Comparison of ENCODE assay signal across 16 cellular contexts in the genomic region with DNA sequence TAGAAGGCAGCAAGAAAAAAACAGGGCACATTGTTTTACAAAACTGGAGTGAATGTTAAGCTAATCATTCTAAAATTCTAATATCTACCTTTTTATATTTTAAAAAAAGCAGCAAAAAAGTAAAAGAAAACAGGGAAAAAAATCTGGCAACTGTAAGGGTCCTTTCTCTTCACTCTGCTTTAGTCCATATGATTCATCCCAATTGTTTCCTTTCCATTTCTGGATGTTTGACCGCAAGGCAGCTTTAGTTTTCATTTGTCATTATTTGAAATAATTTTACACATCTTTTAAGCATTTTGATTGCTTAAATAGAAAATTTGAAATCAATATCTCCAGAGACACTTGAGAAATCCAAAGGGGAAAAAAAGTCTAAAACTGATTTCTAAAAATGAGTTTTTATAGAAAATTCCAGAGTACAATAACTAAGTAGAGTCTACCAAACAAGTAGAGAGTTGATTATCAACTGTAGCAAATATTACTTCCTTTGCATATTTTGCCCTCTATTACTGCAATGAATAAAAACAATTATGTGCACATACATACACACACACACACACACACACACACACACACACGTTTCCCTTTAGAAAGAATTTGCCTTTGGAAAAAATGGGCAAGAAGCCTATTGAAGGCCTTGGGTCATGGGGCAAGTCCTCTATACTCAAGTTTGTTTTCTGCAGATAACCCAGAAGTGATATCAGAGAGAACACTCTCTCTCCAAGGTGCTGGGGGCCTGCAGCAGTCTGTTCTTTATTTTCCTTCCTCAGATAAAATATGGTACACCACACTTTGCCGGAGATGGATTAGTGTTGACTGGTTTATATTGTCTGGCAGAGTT.
DNase-seq lines count a peak whose midpoint lies in the region; ATAC-seq, FAIRE-seq and TF ChIP-seq lines count a peak whose summit lies in the region.
"Had no signal": no experiment of that assay in that cellular context is flagged by ENCODE, and none has a peak within 500 bp of the region (broad histone marks: within the 10 kb centered on the region; RNA-seq: fewer than 3 reads in every experiment).

No MANE protein-coding gene starts in this region.

- no peak overlapping the region for H2AFZ ChIP-seq in astrocyte (ENCODE audit: low read depth, low read length)

- no peaks in the 10 kb centered on the region for H3K9me3 ChIP-seq in HEK293 (ENCODE audit: control insufficient read depth, insufficient read depth, low read depth, low read length)
- H3K9me3 ChIP-seq in astrocyte (ENCODE audit: insufficient read depth, low read depth, low read length) = no peaks in the 10 kb centered on the region

- H3K27ac Mint-ChIP-seq in astrocyte (ENCODE audit: unreplicated experiment) = no peak overlapping the region
- H3K27ac Mint-ChIP-seq: H9 had no signal

- H3K36me3 ChIP-seq in HEK293 (ENCODE audit: control insufficient read depth in 2 of 2, insufficient read depth in 1 of 2, low read length in 2 of 2) = no peaks in the 10 kb centered on the region
- H3K36me3 ChIP-seq in astrocyte (ENCODE audit: insufficient read depth, low read length) = no peaks in the 10 kb centered on the region

- FAIRE-seq in astrocyte (lab: Jason Lieb, UNC) = no peak

- peak; percentile 18 for DNase-seq in astrocyte (ENCODE audit: low read depth)
- peak; percentile 50 for DNase-seq in fibroblast of pulmonary artery (ENCODE audit: low read depth)
- DNase-seq in NAMALWA (ENCODE audit: low spot score) = no peak
- DNase-seq in UCSD-AML1 (lab: John Stamatoyannopoulos, UW; ENCODE audit: unreplicated experiment) = no peak
- DNase-seq: AML-193, DMS79 treated with DMSO at 0.1 percent for 48 hours, H9, NCI-H1105 treated with DMSO at 0.1 percent for 48 hours, NCI-H1694 treated with DMSO at 0.1 percent for 48 hours, NCI-H510A treated with DMSO at 0.1 percent for 48 hours, NCI-H774 had no signal

- no peak overlapping the region for H3K4me3 Mint-ChIP-seq in astrocyte (ENCODE audit: unreplicated experiment)
- H3K4me3 Mint-ChIP-seq: H9 had no signal

- H3K36me3 Mint-ChIP-seq in astrocyte (ENCODE audit: low read depth, unreplicated experiment) = no peaks in the 10 kb centered on the region

- H3K4me1 ChIP-seq in HEK293 (ENCODE audit: control insufficient read depth, insufficient read depth, low read length) (no peaks in the 10 kb centered on the region), astrocyte (ENCODE audit: insufficient read depth, low read length) (peaks cover 6% of the 10 kb centered on the region)

- no peak overlapping the region for H3K27ac ChIP-seq in HEK293 (ENCODE audit: extremely low read depth, low read depth, low read length)
- no peak overlapping the region for H3K27ac ChIP-seq in astrocyte (ENCODE audit: low read depth, low read length)
- H3K27ac ChIP-seq: RWPE1 had no signal

- no peak overlapping the region for H3K9ac ChIP-seq in astrocyte (ENCODE audit: low read length)

- H3K27me3 Mint-ChIP-seq in astrocyte (ENCODE audit: low read depth, unreplicated experiment) = no peaks in the 10 kb centered on the region

- peaks cover 2% of the 10 kb centered on the region for H3K9me3 Mint-ChIP-seq in astrocyte (ENCODE audit: unreplicated experiment)
- H3K9me3 Mint-ChIP-seq: H9 had no signal

- no peak for ATAC-seq in GM19467 (IDR thresholded peaks at IDR 0.05; ENCODE audit: unreplicated experiment)
- ATAC-seq in GM19397 (IDR thresholded peaks at IDR 0.05; ENCODE audit: unreplicated experiment) = no peak

- H3K4me3 ChIP-seq in HEK293 (ENCODE audit: low read depth, low read length) = no peak overlapping the region
- H3K4me3 ChIP-seq in astrocyte (ENCODE audit: insufficient read depth, low read depth, low read length) = no peak overlapping the region
- no peak overlapping the region for H3K4me3 ChIP-seq in fibroblast of pulmonary artery (replicated peaks; ENCODE audit: low read depth, low read length)

- no peak overlapping the region for H3K4me2 ChIP-seq in astrocyte (ENCODE audit: low read length)

- CTCF ChIA-PET in HEK293 (lab: Yijun Ruan, JAX) = interaction anchor here (0.6 to 0.7 kb wide), 2 partner anchors 72 to 832 kb away, joined by 3 read pairs; no protein-coding TSS in a partner anchor

- POLR2A ChIA-PET in HEK293 (lab: Yijun Ruan, JAX) = no interaction called here

- H3K4me1 Mint-ChIP-seq in astrocyte (ENCODE audit: low read depth, unreplicated experiment) = peaks cover 30% of the 10 kb centered on the region

- no peaks in the 10 kb centered on the region for H3K27me3 ChIP-seq in astrocyte (ENCODE audit: insufficient read depth, low read length)

- no peaks in the 10 kb centered on the region for H4K20me1 ChIP-seq in astrocyte (ENCODE audit: insufficient read depth, low read length)

- no peak for TF ChIP-seq CTCF in HEK293 (tag by site-specific recombination; IDR thresholded peaks at IDR 0.05)
- no peak for TF ChIP-seq CTCF in astrocyte (IDR thresholded peaks at IDR 0.05; ENCODE audit: insufficient read depth, low read depth, low read length)
- TF ChIP-seq CTCF in fibroblast of pulmonary artery (IDR thresholded peaks at IDR 0.05; ENCODE audit: low read length, missing control alignments) = no peak

- H3K79me2 ChIP-seq in astrocyte (ENCODE audit: insufficient read depth, low read length) = no peaks in the 10 kb centered on the region

TF ChIP-seq in HEK293, 187 proteins besides CTCF, POLR2A, EP300 and RAD21 (continues in another document):
- TF ChIP-seq MEIS1 (CRISPR knock-in tag; IDR thresholded peaks at IDR 0.05; ENCODE audit: borderline replicate concordance) (no peak), SP2 (tag by site-specific recombination; IDR thresholded peaks at IDR 0.05) (no peak), ZNF157 (tag by site-specific recombination; IDR thresholded peaks at IDR 0.05) (no peak), REPIN1 (tag by site-specific recombination; IDR thresholded peaks at IDR 0.05; ENCODE audit: low read depth) (no peak), WT1 (tag by site-specific recombination; IDR thresholded peaks at IDR 0.05) (no peak), KLF10 (tag by site-specific recombination; IDR thresholded peaks at IDR 0.05) (no peak), ZNF610 (tag by site-specific recombination; IDR thresholded peaks at IDR 0.05; ENCODE audit: borderline replicate concordance) (no peak)
- TF ChIP-seq, protein P1, sequence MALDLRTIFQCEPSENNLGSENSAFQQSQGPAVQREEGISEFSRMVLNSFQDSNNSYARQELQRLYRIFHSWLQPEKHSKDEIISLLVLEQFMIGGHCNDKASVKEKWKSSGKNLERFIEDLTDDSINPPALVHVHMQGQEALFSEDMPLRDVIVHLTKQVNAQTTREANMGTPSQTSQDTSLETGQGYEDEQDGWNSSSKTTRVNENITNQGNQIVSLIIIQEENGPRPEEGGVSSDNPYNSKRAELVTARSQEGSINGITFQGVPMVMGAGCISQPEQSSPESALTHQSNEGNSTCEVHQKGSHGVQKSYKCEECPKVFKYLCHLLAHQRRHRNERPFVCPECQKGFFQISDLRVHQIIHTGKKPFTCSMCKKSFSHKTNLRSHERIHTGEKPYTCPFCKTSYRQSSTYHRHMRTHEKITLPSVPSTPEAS (tag by site-specific recombination; IDR thresholded peaks at IDR 0.05) = 0 out of 2 replicates have a peak, but pooled peaks have one; percentile 25

TF ChIP-seq in PFSK-1, 5 proteins besides CTCF, POLR2A, EP300 and RAD21:
- TF ChIP-seq FOXP2 (optimal IDR thresholded peaks at IDR 0.05; ENCODE audit: borderline replicate concordance, extremely low read depth, extremely low read length, insufficient read depth) = no peak
- TF ChIP-seq, protein P2, sequence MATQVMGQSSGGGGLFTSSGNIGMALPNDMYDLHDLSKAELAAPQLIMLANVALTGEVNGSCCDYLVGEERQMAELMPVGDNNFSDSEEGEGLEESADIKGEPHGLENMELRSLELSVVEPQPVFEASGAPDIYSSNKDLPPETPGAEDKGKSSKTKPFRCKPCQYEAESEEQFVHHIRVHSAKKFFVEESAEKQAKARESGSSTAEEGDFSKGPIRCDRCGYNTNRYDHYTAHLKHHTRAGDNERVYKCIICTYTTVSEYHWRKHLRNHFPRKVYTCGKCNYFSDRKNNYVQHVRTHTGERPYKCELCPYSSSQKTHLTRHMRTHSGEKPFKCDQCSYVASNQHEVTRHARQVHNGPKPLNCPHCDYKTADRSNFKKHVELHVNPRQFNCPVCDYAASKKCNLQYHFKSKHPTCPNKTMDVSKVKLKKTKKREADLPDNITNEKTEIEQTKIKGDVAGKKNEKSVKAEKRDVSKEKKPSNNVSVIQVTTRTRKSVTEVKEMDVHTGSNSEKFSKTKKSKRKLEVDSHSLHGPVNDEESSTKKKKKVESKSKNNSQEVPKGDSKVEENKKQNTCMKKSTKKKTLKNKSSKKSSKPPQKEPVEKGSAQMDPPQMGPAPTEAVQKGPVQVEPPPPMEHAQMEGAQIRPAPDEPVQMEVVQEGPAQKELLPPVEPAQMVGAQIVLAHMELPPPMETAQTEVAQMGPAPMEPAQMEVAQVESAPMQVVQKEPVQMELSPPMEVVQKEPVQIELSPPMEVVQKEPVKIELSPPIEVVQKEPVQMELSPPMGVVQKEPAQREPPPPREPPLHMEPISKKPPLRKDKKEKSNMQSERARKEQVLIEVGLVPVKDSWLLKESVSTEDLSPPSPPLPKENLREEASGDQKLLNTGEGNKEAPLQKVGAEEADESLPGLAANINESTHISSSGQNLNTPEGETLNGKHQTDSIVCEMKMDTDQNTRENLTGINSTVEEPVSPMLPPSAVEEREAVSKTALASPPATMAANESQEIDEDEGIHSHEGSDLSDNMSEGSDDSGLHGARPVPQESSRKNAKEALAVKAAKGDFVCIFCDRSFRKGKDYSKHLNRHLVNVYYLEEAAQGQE (IDR thresholded peaks at IDR 0.05; ENCODE audit: insufficient read depth in 1 of 2, low read depth in 2 of 2, low read length in 2 of 2) = peak; percentile 34 to 85; a peak in 2 of 4 replicates

Comparison
In these comparisons a context has a peak if more than half of its experiments do, and no peak if none do; other contexts are left out.
1. DNase-seq: peak in astrocyte (single experiment) and fibroblast of pulmonary artery (single experiment); none in NAMALWA (single experiment) and UCSD-AML1 (single experiment).